ENCODE assay signal across 8 cellular contexts in genomic region chr10:986881-987634, GRCh38. TPM values are rescaled to one million over a fixed set of nuclear protein-coding genes. Genes with fewer than 3 reads are reported as not detected.
A peak's percentile ranks its signal among the peaks of the same experiment; 100 is the strongest.
DNase-seq lines count a peak whose midpoint lies in the region; ATAC-seq and TF ChIP-seq lines count a peak whose summit lies in the region.

No MANE protein-coding gene starts in this region.

- H3K9me3 Mint-ChIP-seq in activated T-cell treated with anti-CD3 and anti-CD28 coated beads, Interleukin-2, amount 50 U/mL, for 4 hours = no peaks in the 10 kb centered on the region

- peaks cover 36% of the 10 kb centered on the region for H3K4me1 Mint-ChIP-seq in activated T-cell treated with anti-CD3 and anti-CD28 coated beads, Interleukin-2, amount 50 U/mL, for 4 hours (ENCODE audit: low read depth)

- H3K9me3 ChIP-seq in SU-DHL-6 (ENCODE audit: insufficient read depth, low read length) (no peaks in the 10 kb centered on the region), prostate gland (no peaks in the 10 kb centered on the region)

- H3F3A ChIP-seq in SU-DHL-6 (ENCODE audit: insufficient read depth) = no peaks in the 10 kb centered on the region

- no peak overlapping the region for H3K27ac ChIP-seq in SU-DHL-6 (ENCODE audit: low read depth, low read length)
- peak overlapping the region in 1 of 2 donors; percentile 83 for H3K27ac ChIP-seq in prostate gland

- ATAC-seq in activated T-cell treated with anti-CD3 and anti-CD28 coated beads, Interleukin-2, amount 50 U/mL, for 4 hours = no peak

- peaks cover 17% of the 10 kb centered on the region for H3K36me3 Mint-ChIP-seq in activated T-cell treated with anti-CD3 and anti-CD28 coated beads, Interleukin-2, amount 50 U/mL, for 4 hours (ENCODE audit: insufficient read depth)

- no peak overlapping the region for H2AFZ ChIP-seq in SU-DHL-6 (ENCODE audit: low read depth, low read length, severe bottlenecking)

- intact Hi-C loops in prostate gland (cut with DNase I) = loop anchor here (5.0 kb wide), 1 partner anchor 55 kb away; the partner anchor contains the start of gene LARP4B

- no peaks in the 10 kb centered on the region for H3K27me3 Mint-ChIP-seq in activated T-cell treated with anti-CD3 and anti-CD28 coated beads, Interleukin-2, amount 50 U/mL, for 4 hours (ENCODE audit: low read depth)

- DNase-seq in activated T-cell treated with anti-CD3 and anti-CD28 coated beads, Interleukin-2, amount 50 U/mL, for 4 hours = no peak
- no peak for DNase-seq in activated T-cell treated with anti-CD3 and anti-CD28 coated beads, Interleukin-2, amount 50 U/mL, for 1 hour
- peak; percentile 57 for DNase-seq in fibroblast of pulmonary artery (ENCODE audit: low read depth)
- DNase-seq in prostate gland (ENCODE audit: low spot score) = no peak
- no peak for DNase-seq in GM10266 (ENCODE audit: extremely low spot score)
- no peak for DNase-seq in UCSD-AML1 (lab: John Stamatoyannopoulos, UW; ENCODE audit: unreplicated experiment)
- DNase-seq in putamen (ENCODE audit: low spot score) = no peak

- H3K9ac ChIP-seq in SU-DHL-6 (ENCODE audit: low read length) = peak overlapping the region; percentile 99

- H3K4me3 ChIP-seq in SU-DHL-6 (ENCODE audit: insufficient read depth, low read length, poor library complexity, severe bottlenecking) (peak overlapping the region; percentile 100), fibroblast of pulmonary artery (replicated peaks; ENCODE audit: low read depth, low read length) (peak overlapping the region; percentile 99), prostate gland (peak overlapping the region; percentile 63 to 97)

- peak overlapping the region; percentile 78 for H3K4me2 ChIP-seq in SU-DHL-6 (ENCODE audit: low read depth, low read length, poor library complexity, severe bottlenecking)

- no peaks in the 10 kb centered on the region for H3K27me3 ChIP-seq in SU-DHL-6 (ENCODE audit: low read length)
- no peaks in the 10 kb centered on the region for H3K27me3 ChIP-seq in prostate gland (replicated peaks; ENCODE audit: insufficient read depth)

- TF ChIP-seq CTCF in SU-DHL-6 (IDR thresholded peaks at IDR 0.05; ENCODE audit: insufficient read depth, low read length, poor library complexity, severe bottlenecking) = no peak
- no peak for TF ChIP-seq CTCF in fibroblast of pulmonary artery (IDR thresholded peaks at IDR 0.05; ENCODE audit: low read length, missing control alignments)
- TF ChIP-seq CTCF in prostate gland (IDR thresholded peaks at IDR 0.05) = no peak
- TF ChIP-seq CTCF in GM10266 (IDR thresholded peaks at IDR 0.05; ENCODE audit: control insufficient read depth, insufficient read depth, low read depth, missing control alignments) = no peak

- H3K4me3 Mint-ChIP-seq in activated T-cell treated with anti-CD3 and anti-CD28 coated beads, Interleukin-2, amount 50 U/mL, for 4 hours = peak overlapping the region; percentile 97

- TF ChIP-seq POLR2A in prostate gland (IDR thresholded peaks at IDR 0.05) = no peak

- H3K4me1 ChIP-seq in prostate gland (replicated peaks) = peaks cover 5% of the 10 kb centered on the region

- peaks cover 16% of the 10 kb centered on the region for H4K20me1 ChIP-seq in SU-DHL-6 (ENCODE audit: low read depth, low read length)

- H3K36me3 ChIP-seq in SU-DHL-6 (ENCODE audit: low read length) (no peaks in the 10 kb centered on the region), prostate gland (no peaks in the 10 kb centered on the region)

- H3K9me2 ChIP-seq in SU-DHL-6 (replicated peaks; ENCODE audit: insufficient read depth, low read length) = no peaks in the 10 kb centered on the region

- H3K79me2 ChIP-seq in SU-DHL-6 (ENCODE audit: insufficient read depth, low read length) = peaks cover 38% of the 10 kb centered on the region

- WGBS in prostate gland = 72% methylated on average over 14 of the region's 14 CpGs

RNA-seq across cellular contexts. Expression of gene GTPBP4, which starts 1.2 kb away (rescaled TPM):
- 100 to 1,000 TPM; 223 to 244 (median 226) TPM for total RNA-seq in activated T-cell treated with anti-CD3 and anti-CD28 coated beads, Interleukin-2, amount 50 U/mL, for 4 hours
- 10 to 100 TPM; 15.6 to 39.9 TPM for total RNA-seq in prostate gland

RNA-seq across cellular contexts. Expression of gene IDI2, which starts 38.6 kb away (rescaled TPM):
- not detected for total RNA-seq in activated T-cell treated with anti-CD3 and anti-CD28 coated beads, Interleukin-2, amount 50 U/mL, for 4 hours
- total RNA-seq in prostate gland = not detected

RNA-seq across cellular contexts. Expression of gene LARP4B, which starts 55.6 kb away (rescaled TPM):
- 100 to 1,000 TPM; 126 to 143 (median 138) TPM for total RNA-seq in activated T-cell treated with anti-CD3 and anti-CD28 coated beads, Interleukin-2, amount 50 U/mL, for 4 hours
- total RNA-seq in prostate gland = 10 to 100 TPM; 51.9 to 95.4 TPM

Comparison
In these comparisons a context has a peak if more than half of its experiments do, and no peak if none do; other contexts are left out.
1. RNA of gene GTPBP4, which starts 1.2 kb away (total RNA-seq): 223 to 244 TPM in activated T-cell treated with anti-CD3 and anti-CD28 coated beads, Interleukin-2, amount 50 U/mL, for 4 hours; 15.6 to 39.9 TPM in prostate gland; every median in the first group is over 4 times any median in the second.
2. Peak in every context shown above with its lines, with median percentiles within 50 percentile points of each other: H3K4me3 ChIP-seq.